ENCODE assay signal across 8 cellular contexts in the genomic region with DNA sequence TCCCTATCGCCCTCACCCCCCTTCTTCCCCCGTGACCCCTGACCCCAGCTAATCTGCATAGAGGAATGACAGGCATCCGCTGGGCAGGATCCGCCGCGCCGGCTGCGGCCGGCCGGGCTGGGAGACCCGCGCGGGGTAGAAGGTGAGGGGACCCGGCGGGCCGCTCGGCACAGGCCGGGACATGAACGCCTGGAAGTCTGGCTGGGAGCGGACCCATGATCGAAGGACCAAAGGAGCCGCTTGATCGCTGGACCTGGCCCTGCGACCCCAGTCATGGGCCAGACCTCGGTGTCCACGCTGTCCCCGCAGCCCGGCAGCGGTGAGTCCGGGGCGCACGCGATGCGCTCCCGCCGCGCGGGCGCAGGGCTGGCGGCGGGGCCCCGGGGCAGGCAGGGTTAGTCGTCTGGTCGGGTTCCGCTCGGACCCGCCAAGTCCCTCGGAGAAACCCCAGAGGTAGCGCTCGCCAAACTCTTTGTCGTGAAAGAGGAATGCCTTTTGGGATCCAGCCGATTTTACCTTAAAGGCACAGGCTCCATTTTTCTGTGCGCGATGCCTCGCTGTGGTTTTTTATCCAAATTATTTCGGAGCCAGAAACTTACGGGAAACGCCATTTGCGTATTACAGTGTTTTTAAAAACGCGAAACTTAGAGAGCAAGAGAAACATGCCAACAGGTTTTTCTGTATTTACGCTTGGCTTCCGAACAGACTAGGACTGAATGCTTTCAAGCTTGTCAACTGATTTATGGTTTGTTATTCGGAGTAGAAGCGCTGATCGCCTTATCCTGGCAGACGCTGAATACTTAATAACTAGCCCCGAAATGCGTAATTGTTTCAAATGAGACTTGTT. TPM values are rescaled to one million over a fixed set of nuclear protein-coding genes. Genes with fewer than 3 reads are reported as not detected.
DNase-seq lines count a peak whose midpoint lies in the region; ATAC-seq, FAIRE-seq and TF ChIP-seq lines count a peak whose summit lies in the region.

A gene (plus strand): TSS at position 75 of the 847 bp plus-strand sequence. CDS start 199 bp downstream, at position 274.

- peaks cover 26% of the 10 kb centered on the region for H3K27me3 ChIP-seq in BE2C
- no peaks in the 10 kb centered on the region for H3K27me3 ChIP-seq in SJSA1 (replicated peaks)

- H3K27ac Mint-ChIP-seq in HFFc6 (peak within 1 kb of the TSS; percentile 64), nephron progenitor cell (peak within 1 kb of the TSS; percentile 95)
- H3K27ac Mint-ChIP-seq in activated naive CD4-positive, alpha-beta T cell treated with anti-CD3 and anti-CD28 coated beads, Interleukin-2, amount 50 U/mL, for 24 hours = peak within 1 kb of the TSS; percentile 35

- peaks cover 11% of the 10 kb centered on the region for H3K9me3 Mint-ChIP-seq in HFFc6
- peaks cover 15% of the 10 kb centered on the region for H3K9me3 Mint-ChIP-seq in activated naive CD4-positive, alpha-beta T cell treated with anti-CD3 and anti-CD28 coated beads, Interleukin-2, amount 50 U/mL, for 24 hours
- peaks cover 15% of the 10 kb centered on the region for H3K9me3 Mint-ChIP-seq in nephron progenitor cell

- H3K27ac ChIP-seq in SJSA1 = peak within 1 kb of the TSS; percentile 90

- H3K36me3 Mint-ChIP-seq in HFFc6 (ENCODE audit: low read depth) (peaks cover 24% of the 10 kb centered on the region), nephron progenitor cell (ENCODE audit: low read depth) (peaks cover 23% of the 10 kb centered on the region)
- H3K36me3 Mint-ChIP-seq in activated naive CD4-positive, alpha-beta T cell treated with anti-CD3 and anti-CD28 coated beads, Interleukin-2, amount 50 U/mL, for 24 hours = peaks cover 10% of the 10 kb centered on the region

- H3K4me3 Mint-ChIP-seq in HFFc6 = peak within 1 kb of the TSS; percentile 89
- peak within 1 kb of the TSS; percentile 90 for H3K4me3 Mint-ChIP-seq in activated naive CD4-positive, alpha-beta T cell treated with anti-CD3 and anti-CD28 coated beads, Interleukin-2, amount 50 U/mL, for 24 hours
- H3K4me3 Mint-ChIP-seq in nephron progenitor cell = peak within 1 kb of the TSS; percentile 94

- no peaks in the 10 kb centered on the region for H3K9me3 ChIP-seq in BE2C
- H3K9me3 ChIP-seq in SJSA1 (replicated peaks) = peaks cover 4% of the 10 kb centered on the region; the same call in 1 of the 2 replicates

- FAIRE-seq in frontal cortex (lab: Jason Lieb, UNC) = no peak

- TF ChIP-seq CTCF in BE2C (IDR thresholded peaks at IDR 0.05; ENCODE audit: low read depth, low read length) (no peak), HFFc6 (IDR thresholded peaks at IDR 0.05) (no peak), nephron progenitor cell (IDR thresholded peaks at IDR 0.05) (no peak)

- no peak within 1 kb of the TSS for H3K4me3 ChIP-seq in BE2C (ENCODE audit: low read depth, low read length)
- H3K4me3 ChIP-seq in SJSA1 = peak within 1 kb of the TSS; percentile 84

- no peaks in the 10 kb centered on the region for H3K27me3 Mint-ChIP-seq in HFFc6 (ENCODE audit: insufficient read depth)
- no peaks in the 10 kb centered on the region for H3K27me3 Mint-ChIP-seq in activated naive CD4-positive, alpha-beta T cell treated with anti-CD3 and anti-CD28 coated beads, Interleukin-2, amount 50 U/mL, for 24 hours
- H3K27me3 Mint-ChIP-seq in nephron progenitor cell (ENCODE audit: low read depth, poor library complexity) = no peaks in the 10 kb centered on the region

- no peak for ATAC-seq in GM21528 (IDR thresholded peaks at IDR 0.05; ENCODE audit: low FRiP score, unreplicated experiment)

- H3K36me3 ChIP-seq in BE2C = no peaks in the 10 kb centered on the region
- peaks cover 4% of the 10 kb centered on the region for H3K36me3 ChIP-seq in SJSA1

- DNase-seq in BE2C (peak; percentile 14), HFFc6 (peak; percentile 62), SJSA1 (ENCODE audit: low read depth in 1 of 2, low spot score in 2 of 2) (peak; percentile 80 to 83), frontal cortex (ENCODE audit: low spot score in 2 of 2) (peak; percentile 64 to 74), nephron progenitor cell (peak; percentile 84), stromal cell of bone marrow (ENCODE audit: low read depth) (peak; percentile 66)

- peaks cover 77% of the 10 kb centered on the region for H3K4me1 Mint-ChIP-seq in HFFc6 (ENCODE audit: low read depth)
- peaks cover 34% of the 10 kb centered on the region for H3K4me1 Mint-ChIP-seq in activated naive CD4-positive, alpha-beta T cell treated with anti-CD3 and anti-CD28 coated beads, Interleukin-2, amount 50 U/mL, for 24 hours
- peaks cover 65% of the 10 kb centered on the region for H3K4me1 Mint-ChIP-seq in nephron progenitor cell

- no peaks in the 10 kb centered on the region for H3K4me1 ChIP-seq in BE2C
- H3K4me1 ChIP-seq in SJSA1 (replicated peaks) = peaks cover 45% of the 10 kb centered on the region

RNA-seq across cellular contexts. Expression of the gene that starts here (rescaled TPM):
- 0.06 TPM for polyA plus RNA-seq in BE2C (2012; ENCODE audit: insufficient read depth, insufficient read length, low read depth)
- total RNA-seq in HFFc6 (2021; fragmentation: NEBNext Ultra II Directional; extraction: Animal tissue kit (Norgen Biotek cat#: 25700)) = 10 to 100 TPM; 66.7 to 92.7 (median 84.1) TPM
- total RNA-seq in SJSA1 (2014; rRNA removed; shearing (Covaris generic)) = 53.1 and 75.1 TPM in 2 replicates
- 15.1 TPM for total RNA-seq in frontal cortex

Comparison
In these comparisons a context has a peak if more than half of its experiments do, and no peak if none do; other contexts are left out.
1. DNase-seq: peak in every context shown above with its lines; median percentile 84 in nephron progenitor cell; 82 in SJSA1; 69 in frontal cortex; 66 in stromal cell of bone marrow; 62 in HFFc6; 14 in BE2C.
2. H3K27ac Mint-ChIP-seq: peak in every context shown above with its lines; median percentile 95 in nephron progenitor cell; 64 in HFFc6; 35 in activated naive CD4-positive, alpha-beta T cell treated with anti-CD3 and anti-CD28 coated beads, Interleukin-2, amount 50 U/mL, for 24 hours.